Comparison of ENCODE assay signal across 7 cellular contexts in genomic region chr3:49173116-49173791, GRCh38. TPM values are rescaled to one million over a fixed set of nuclear protein-coding genes. Genes with fewer than 3 reads are reported as not detected.
A peak's percentile ranks its signal among the peaks of the same experiment; 100 is the strongest.
DNase-seq lines count a peak whose midpoint lies in the region; ATAC-seq and TF ChIP-seq lines count a peak whose summit lies in the region.
"Had no signal": no experiment of that assay in that cellular context is flagged by ENCODE, and none has a peak within 500 bp of the region (broad histone marks: within the 10 kb centered on the region; RNA-seq: fewer than 3 reads in every experiment).

No MANE protein-coding gene starts in this region.

- ATAC-seq in HG03039 (IDR thresholded peaks at IDR 0.05; ENCODE audit: unreplicated experiment) (no peak), GM19455 (IDR thresholded peaks at IDR 0.05; ENCODE audit: unreplicated experiment) (no peak)

- intact Hi-C loops in posterior vena cava (cut with DNase I): no loop called here

- peak; percentile 80 for DNase-seq in NCI-H748 (lab: John Stamatoyannopoulos, UW; ENCODE audit: unreplicated experiment)
- DNase-seq in cardiac muscle cell (ENCODE audit: low read depth in 1 of 2, low spot score in 1 of 2): peak; percentile 67 to 86
- DNase-seq in posterior vena cava (ENCODE audit: low spot score): no peak
- DNase-seq: naive B cell had no signal

- no peaks in the 10 kb centered on the region for H3K9me3 ChIP-seq in cardiac muscle cell (ENCODE audit: low read depth)
- no peaks in the 10 kb centered on the region for H3K9me3 ChIP-seq in stomach smooth muscle (ENCODE audit: control insufficient read depth in 2 of 2, low read length in 2 of 2)

- H3K36me3 ChIP-seq in cardiac muscle cell (peaks cover 8% of the 10 kb centered on the region), stomach smooth muscle (ENCODE audit: control insufficient read depth in 2 of 2, insufficient read depth in 2 of 2, low read length in 2 of 2) (peaks cover 19 to 27% of the 10 kb centered on the region in 2 donors)

- no peaks in the 10 kb centered on the region for H3K27me3 ChIP-seq in cardiac muscle cell
- no peaks in the 10 kb centered on the region for H3K27me3 ChIP-seq in stomach smooth muscle (ENCODE audit: control insufficient read depth in 1 of 2, insufficient read depth in 2 of 2, low read length in 2 of 2)

- TF ChIP-seq CTCF in cardiac muscle cell (IDR thresholded peaks at IDR 0.05; ENCODE audit: low read depth, low read length): no peak

- H3K4me3 ChIP-seq in cardiac muscle cell (peak overlapping the region; percentile 67), stomach smooth muscle (ENCODE audit: low read length in 2 of 2) (peak overlapping the region; percentile 68 to 90)

- peak overlapping the region; percentile 83 to 90 for H3K9ac ChIP-seq in stomach smooth muscle (ENCODE audit: low read length in 2 of 2)

- H3K27ac ChIP-seq in cardiac muscle cell: peak overlapping the region; percentile 71
- peak overlapping the region; percentile 91 for H3K27ac ChIP-seq in stomach smooth muscle (ENCODE audit: low read length)

- peaks cover 37% of the 10 kb centered on the region for H3K4me1 ChIP-seq in cardiac muscle cell (ENCODE audit: low read depth)
- peaks cover 43% of the 10 kb centered on the region for H3K4me1 ChIP-seq in stomach smooth muscle (ENCODE audit: control insufficient read depth, insufficient read depth, low read length)

RNA-seq across cellular contexts. Expression of gene KLHDC8B, which starts 1.9 kb away (rescaled TPM):
- total RNA-seq in cardiac muscle cell (158 and 173 TPM in 2 replicates), posterior vena cava (10 to 100 TPM; 29.8 to 31.9 TPM)
- 162 and 188 TPM in 2 replicates for polyA plus RNA-seq in cardiac muscle cell

RNA-seq across cellular contexts. Expression of gene CCDC71, which starts 7.1 kb away (rescaled TPM):
- total RNA-seq in cardiac muscle cell (44.4 and 59.2 TPM in 2 replicates), posterior vena cava (10 to 100 TPM; 14.1 to 14.3 TPM)
- 0.39 and 0.56 TPM in 2 replicates for polyA plus RNA-seq in cardiac muscle cell

RNA-seq across cellular contexts. Expression of gene LAMB2, which starts 40.4 kb away (rescaled TPM):
- total RNA-seq in cardiac muscle cell: 875 and 1,233 TPM in 2 replicates
- polyA plus RNA-seq in cardiac muscle cell: 615 and 708 TPM in 2 replicates
- total RNA-seq in posterior vena cava: 100 to 1,000 TPM; 299 to 503 TPM

RNA-seq across cellular contexts. Expression of gene USP19, which starts 52.6 kb away (rescaled TPM):
- total RNA-seq in cardiac muscle cell (103 and 122 TPM in 2 replicates), posterior vena cava (10 to 100 TPM; 34.1 to 40.4 TPM)
- 50.5 and 61.8 TPM in 2 replicates for polyA plus RNA-seq in cardiac muscle cell
